9 cellular contexts compared by ENCODE assay signal in genomic region chr15:64224508-64224907, GRCh38.
DNase-seq lines count a peak whose midpoint lies in the region; ATAC-seq, FAIRE-seq and TF ChIP-seq lines count a peak whose summit lies in the region.
"Had no signal": no experiment of that assay in that cellular context is flagged by ENCODE, and none has a peak within 500 bp of the region (broad histone marks: within the 10 kb centered on the region; RNA-seq: fewer than 3 reads in every experiment).

No MANE protein-coding gene starts in this region.

- H3K36me3 Mint-ChIP-seq in GM23338 (ENCODE audit: low read depth), result peaks cover 13% of the 10 kb centered on the region

- H3K27me3 ChIP-seq in GM23338 (ENCODE audit: insufficient read depth), result no peaks in the 10 kb centered on the region

- TF ChIP-seq POLR2A in A549 (IDR thresholded peaks at IDR 0.05; ENCODE audit: low read length), result no peak

- H3K4me1 ChIP-seq in A549 (peaks cover 9% of the 10 kb centered on the region; the same call in 2 of the 3 replicates), GM23338 (ENCODE audit: insufficient read depth) (no peaks in the 10 kb centered on the region)
- H3K4me1 ChIP-seq: Caco-2 had no signal

- H3K27ac Mint-ChIP-seq in GM23338, result no peak overlapping the region

- TF ChIP-seq EP300 in A549 (IDR thresholded peaks at IDR 0.05), result no peak

- no peak overlapping the region for H2AFZ ChIP-seq in GM23338

- H3F3A ChIP-seq in GM23338 (replicated peaks; ENCODE audit: low read depth), result no peaks in the 10 kb centered on the region

- H4K20me1 ChIP-seq in GM23338 (replicated peaks; ENCODE audit: insufficient read depth), result no peaks in the 10 kb centered on the region

- H3K4me3 Mint-ChIP-seq in GM23338, result no peak overlapping the region

- FAIRE-seq in A549 (lab: Jason Lieb, UNC), result no peak

- no peaks in the 10 kb centered on the region for H3K4me1 Mint-ChIP-seq in GM23338

- no peaks in the 10 kb centered on the region for H3K9me3 ChIP-seq in A549
- H3K9me3 ChIP-seq: Caco-2 had no signal

- CTCF ChIA-PET in A549 (lab: Yijun Ruan, JAX) (interaction anchor here (0.6 to 1.6 kb wide), 2 partner anchors 457 to 544 kb away, joined by 3 to 8 read pairs; no protein-coding TSS in a partner anchor), HEK293T (lab: Yijun Ruan, JAX) (no interaction called here)

- TF ChIP-seq CTCF in A549 (IDR thresholded peaks at IDR 0.05), result no peak
- TF ChIP-seq CTCF in GM13977 (IDR thresholded peaks at IDR 0.05; ENCODE audit: extremely low read depth, insufficient read depth, missing control alignments), result no peak
- no peak for TF ChIP-seq CTCF in GM23338 (conservative IDR thresholded peaks at IDR 0.05; ENCODE audit: low read depth in 2 of 2)

- in situ Hi-C loops in GM13977 (cut with MboI; ENCODE audit: low pct_unique_long_range_greater_than_20kb, low sequenced_read_pairs, unreplicated experiment), result loop anchor here (25.0 kb wide), 1 partner anchor 438 kb away; no protein-coding TSS in a partner anchor

- no peaks in the 10 kb centered on the region for H3K9me2 ChIP-seq in GM23338 (ENCODE audit: insufficient read depth)

- no peak; a peak in 1 of 6 replicates for ATAC-seq in A549
- ATAC-seq in left ventricle myocardium superior, result peak; percentile 61
- no peak for ATAC-seq in HG02759 (IDR thresholded peaks at IDR 0.05; ENCODE audit: unreplicated experiment)
- no peak for ATAC-seq in GM23338

- H3K27ac ChIP-seq in A549 (no peak overlapping the region), GM23338 (ENCODE audit: low read depth) (no peak overlapping the region)

- peaks cover 10% of the 10 kb centered on the region; the same call in 2 of the 3 replicates for H3K9me3 Mint-ChIP-seq in GM23338

- no peaks in the 10 kb centered on the region for H3K36me3 ChIP-seq in GM23338 (ENCODE audit: insufficient read depth)

- H3K79me2 ChIP-seq in GM23338 (replicated peaks; ENCODE audit: insufficient read depth), result no peaks in the 10 kb centered on the region

- no peaks in the 10 kb centered on the region for H3K27me3 Mint-ChIP-seq in GM23338 (ENCODE audit: insufficient read depth, low read depth, poor library complexity)

- intact Hi-C loops in left ventricle myocardium superior (cut with micrococcal nuclease), result no loop called here

- H3K4me2 ChIP-seq in A549 (peak overlapping the region; percentile 2; the same call in 2 of the 3 replicates), GM23338 (no peak overlapping the region)

- TF ChIP-seq RAD21 in A549 (conservative IDR thresholded peaks at IDR 0.05 in 1 of 2, IDR thresholded peaks at IDR 0.05 in 1 of 2), result no peak

- WGBS in A549 (ENCODE audit: missing lambda C conversion rate), result 53% methylated on average over 2 of the region's 2 CpGs

- DNase-seq in A549 (ENCODE audit: low read depth in 1 of 2, low spot score in 1 of 2) (no peak), HEK293T (ENCODE audit: extremely low spot score) (no peak), amniotic epithelial cell (ENCODE audit: low read depth) (peak; percentile 84), left ventricle myocardium superior (no peak), T-helper 2 cell (no peak), GM13977 (ENCODE audit: low spot score) (no peak), GM23338 (ENCODE audit: low spot score) (no peak)
- DNase-seq: Caco-2 had no signal

- POLR2A ChIA-PET in A549 (lab: Yijun Ruan, JAX) (no interaction called here), HEK293T (lab: Yijun Ruan, JAX) (no interaction called here)

- H3K4me3 ChIP-seq in A549, result no peak overlapping the region
- no peak overlapping the region for H3K4me3 ChIP-seq in GM23338

TF ChIP-seq in A549, 52 proteins besides CTCF, POLR2A, EP300 and RAD21 (continues in another document):
- TF ChIP-seq, protein P1, sequence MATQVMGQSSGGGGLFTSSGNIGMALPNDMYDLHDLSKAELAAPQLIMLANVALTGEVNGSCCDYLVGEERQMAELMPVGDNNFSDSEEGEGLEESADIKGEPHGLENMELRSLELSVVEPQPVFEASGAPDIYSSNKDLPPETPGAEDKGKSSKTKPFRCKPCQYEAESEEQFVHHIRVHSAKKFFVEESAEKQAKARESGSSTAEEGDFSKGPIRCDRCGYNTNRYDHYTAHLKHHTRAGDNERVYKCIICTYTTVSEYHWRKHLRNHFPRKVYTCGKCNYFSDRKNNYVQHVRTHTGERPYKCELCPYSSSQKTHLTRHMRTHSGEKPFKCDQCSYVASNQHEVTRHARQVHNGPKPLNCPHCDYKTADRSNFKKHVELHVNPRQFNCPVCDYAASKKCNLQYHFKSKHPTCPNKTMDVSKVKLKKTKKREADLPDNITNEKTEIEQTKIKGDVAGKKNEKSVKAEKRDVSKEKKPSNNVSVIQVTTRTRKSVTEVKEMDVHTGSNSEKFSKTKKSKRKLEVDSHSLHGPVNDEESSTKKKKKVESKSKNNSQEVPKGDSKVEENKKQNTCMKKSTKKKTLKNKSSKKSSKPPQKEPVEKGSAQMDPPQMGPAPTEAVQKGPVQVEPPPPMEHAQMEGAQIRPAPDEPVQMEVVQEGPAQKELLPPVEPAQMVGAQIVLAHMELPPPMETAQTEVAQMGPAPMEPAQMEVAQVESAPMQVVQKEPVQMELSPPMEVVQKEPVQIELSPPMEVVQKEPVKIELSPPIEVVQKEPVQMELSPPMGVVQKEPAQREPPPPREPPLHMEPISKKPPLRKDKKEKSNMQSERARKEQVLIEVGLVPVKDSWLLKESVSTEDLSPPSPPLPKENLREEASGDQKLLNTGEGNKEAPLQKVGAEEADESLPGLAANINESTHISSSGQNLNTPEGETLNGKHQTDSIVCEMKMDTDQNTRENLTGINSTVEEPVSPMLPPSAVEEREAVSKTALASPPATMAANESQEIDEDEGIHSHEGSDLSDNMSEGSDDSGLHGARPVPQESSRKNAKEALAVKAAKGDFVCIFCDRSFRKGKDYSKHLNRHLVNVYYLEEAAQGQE (IDR thresholded peaks at IDR 0.05), result no peak
- TF ChIP-seq MAFK (IDR thresholded peaks at IDR 0.05; ENCODE audit: partially characterized antibody) (no peak), TFCP2L1 (CRISPR knock-in tag; IDR thresholded peaks at IDR 0.05) (no peak), CHD2 (IDR thresholded peaks at IDR 0.05; ENCODE audit: low read length, partially characterized antibody) (no peak), ZSCAN20 (CRISPR knock-in tag; IDR thresholded peaks at IDR 0.05) (no peak)

TF ChIP-seq in HEK293T, 16 proteins besides CTCF, POLR2A, EP300 and RAD21:
- no peak for TF ChIP-seq FOXK2 (IDR thresholded peaks at IDR 0.05)
- TF ChIP-seq ELF4 (IDR thresholded peaks at IDR 0.05), result no peak
- peak; percentile 28; the same call in 1 of the 2 replicates for TF ChIP-seq PKNOX1 (IDR thresholded peaks at IDR 0.05)

TF ChIP-seq in GM23338, 12 proteins besides CTCF, POLR2A, EP300 and RAD21:
- TF ChIP-seq EZH2phosphoT487 (IDR thresholded peaks at IDR 0.05; ENCODE audit: unreplicated experiment) (no peak), CREB1 (CRISPR knock-in tag; IDR thresholded peaks at IDR 0.05; ENCODE audit: low read depth) (no peak), NANOG (IDR thresholded peaks at IDR 0.05; ENCODE audit: borderline replicate concordance) (no peak), EZH2 (IDR thresholded peaks at IDR 0.05; ENCODE audit: low read depth, unreplicated experiment) (no peak), ETS1 (IDR thresholded peaks at IDR 0.05) (no peak), JUNB (IDR thresholded peaks at IDR 0.05; ENCODE audit: unreplicated experiment) (no peak)
- TF ChIP-seq, protein P1 (IDR thresholded peaks at IDR 0.05; ENCODE audit: unreplicated experiment), result no peak
